Comparison of ENCODE assay signal across 9 cellular contexts in genomic region chr3:15768421-15769255, GRCh38. TPM values are rescaled to one million over a fixed set of nuclear protein-coding genes. Genes with fewer than 3 reads are reported as not detected.
DNase-seq lines count a peak whose midpoint lies in the region; ATAC-seq and TF ChIP-seq lines count a peak whose summit lies in the region.
"Had no signal": no experiment of that assay in that cellular context is flagged by ENCODE, and none has a peak within 500 bp of the region (broad histone marks: within the 10 kb centered on the region; RNA-seq: fewer than 3 reads in every experiment).

No MANE protein-coding gene starts in this region.

- TF ChIP-seq CTCF in GM10248 (IDR thresholded peaks at IDR 0.05; ENCODE audit: control extremely low read depth, extremely low read depth, low read depth, missing control alignments), result no peak
- no peak for TF ChIP-seq CTCF in kidney epithelial cell (IDR thresholded peaks at IDR 0.05; ENCODE audit: insufficient read depth, low read length, poor library complexity, severe bottlenecking)
- no peak for TF ChIP-seq CTCF in vagina (IDR thresholded peaks at IDR 0.05)

- ATAC-seq in GM21529 (IDR thresholded peaks at IDR 0.05; ENCODE audit: unreplicated experiment), result peak; percentile 89

- H3K9me3 ChIP-seq in vagina, result no peaks in the 10 kb centered on the region

- POLR2A ChIA-PET in GM10248 (lab: Yijun Ruan, JAX), result no interaction called here

- H3K27ac Mint-ChIP-seq in activated naive CD8-positive, alpha-beta T cell, result peak overlapping the region; percentile 88

- peak; percentile 26 for DNase-seq in GM10248 (ENCODE audit: extremely low spot score)
- DNase-seq in HS-5 (ENCODE audit: low read depth), result peak; percentile 92
- DNase-seq in kidney epithelial cell (ENCODE audit: low read depth), result peak; percentile 97
- no peak for DNase-seq in vagina (ENCODE audit: extremely low spot score in 2 of 2)
- no peak for DNase-seq in COR-L47 (lab: John Stamatoyannopoulos, UW)
- DNase-seq in NCI-H1694 treated with DMSO at 0.1 percent for 48 hours (lab: John Stamatoyannopoulos, UW), result no peak

- H3K4me1 ChIP-seq in vagina, result peaks cover 21% of the 10 kb centered on the region

- H3K27ac ChIP-seq in vagina, result peak overlapping the region; percentile 81
- H3K27ac ChIP-seq: VCaP had no signal

- no peak overlapping the region for H3K4me3 ChIP-seq in kidney epithelial cell (ENCODE audit: low read depth, low read length)
- no peak overlapping the region for H3K4me3 ChIP-seq in vagina

- peaks cover 29% of the 10 kb centered on the region for H3K4me1 Mint-ChIP-seq in activated naive CD8-positive, alpha-beta T cell (ENCODE audit: low read depth)

- intact Hi-C loops in vagina (cut with DNase I), result no loop called here

- no peak for TF ChIP-seq POLR2A in vagina (IDR thresholded peaks at IDR 0.05)

- H3K36me3 Mint-ChIP-seq in activated naive CD8-positive, alpha-beta T cell, result peaks cover 25% of the 10 kb centered on the region

- H3K27me3 ChIP-seq in kidney epithelial cell (ENCODE audit: control insufficient read depth, insufficient read depth, low read length) (no peaks in the 10 kb centered on the region), vagina (no peaks in the 10 kb centered on the region)

- CTCF ChIA-PET in GM10248 (lab: Yijun Ruan, JAX), result interaction anchor here (0.9 to 2.8 kb wide), 6 partner anchors 9 to 138 kb away, joined by 3 to 12 read pairs (median 4); no protein-coding TSS in a partner anchor

- no peaks in the 10 kb centered on the region for H3K9me3 Mint-ChIP-seq in activated naive CD8-positive, alpha-beta T cell (ENCODE audit: low read depth)

- H3K4me3 Mint-ChIP-seq in activated naive CD8-positive, alpha-beta T cell, result peak overlapping the region; percentile 46

- H3K27me3 Mint-ChIP-seq in activated naive CD8-positive, alpha-beta T cell, result no peaks in the 10 kb centered on the region

- H3K36me3 ChIP-seq in kidney epithelial cell (ENCODE audit: control insufficient read depth, insufficient read depth, low read length), result no peaks in the 10 kb centered on the region
- H3K36me3 ChIP-seq in vagina, result no peaks in the 10 kb centered on the region

RNA-seq across cellular contexts. Expression of gene ANKRD28, which starts 29.1 kb away (rescaled TPM):
- 27.4 and 28.4 TPM in 2 replicates for total RNA-seq in kidney epithelial cell
- total RNA-seq in vagina, result 48.6 TPM

Comparison
In these comparisons a context has a peak if more than half of its experiments do, and no peak if none do; other contexts are left out.
1. DNase-seq: peak in GM10248 (single experiment), HS-5 (single experiment) and kidney epithelial cell (single experiment); none in vagina (0 of 2), COR-L47 (single experiment) and NCI-H1694 treated with DMSO at 0.1 percent for 48 hours (single experiment).